Comparison of ENCODE assay signal across 1 cellular context in the genomic region with DNA sequence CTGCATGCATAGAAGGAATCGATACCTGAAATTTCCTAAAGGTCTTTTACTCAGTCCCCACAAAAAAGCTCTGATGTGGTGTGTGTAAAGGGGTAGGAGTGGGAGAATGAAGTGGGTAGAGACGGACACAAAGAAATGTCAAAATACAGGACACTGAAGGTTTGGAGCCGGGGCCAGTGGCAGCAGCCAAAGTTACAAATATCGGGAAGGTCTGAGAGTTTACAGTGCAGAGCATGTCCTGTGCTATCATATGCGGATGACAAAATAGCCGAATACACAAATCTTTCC.
A peak's percentile ranks its signal among the peaks of the same experiment; 100 is the strongest.
TF ChIP-seq lines count a peak whose summit lies in the region.

No MANE protein-coding gene starts in this region.

TF ChIP-seq in GM12878, 131 proteins besides CTCF, POLR2A, EP300 and RAD21 (continued from another document):
- TF ChIP-seq SIN3A (IDR thresholded peaks at IDR 0.05; ENCODE audit: low read depth, low read length), result no peak
- no peak; the same call in 1 of the 2 replicates for TF ChIP-seq RFX5 (IDR thresholded peaks at IDR 0.05; ENCODE audit: low read depth, low read length)
- no peak for TF ChIP-seq SMAD5 (IDR thresholded peaks at IDR 0.05; ENCODE audit: low read depth)
- TF ChIP-seq POLR2AphosphoS5 (IDR thresholded peaks at IDR 0.05; ENCODE audit: low read length), result no peak
- TF ChIP-seq, protein P1, sequence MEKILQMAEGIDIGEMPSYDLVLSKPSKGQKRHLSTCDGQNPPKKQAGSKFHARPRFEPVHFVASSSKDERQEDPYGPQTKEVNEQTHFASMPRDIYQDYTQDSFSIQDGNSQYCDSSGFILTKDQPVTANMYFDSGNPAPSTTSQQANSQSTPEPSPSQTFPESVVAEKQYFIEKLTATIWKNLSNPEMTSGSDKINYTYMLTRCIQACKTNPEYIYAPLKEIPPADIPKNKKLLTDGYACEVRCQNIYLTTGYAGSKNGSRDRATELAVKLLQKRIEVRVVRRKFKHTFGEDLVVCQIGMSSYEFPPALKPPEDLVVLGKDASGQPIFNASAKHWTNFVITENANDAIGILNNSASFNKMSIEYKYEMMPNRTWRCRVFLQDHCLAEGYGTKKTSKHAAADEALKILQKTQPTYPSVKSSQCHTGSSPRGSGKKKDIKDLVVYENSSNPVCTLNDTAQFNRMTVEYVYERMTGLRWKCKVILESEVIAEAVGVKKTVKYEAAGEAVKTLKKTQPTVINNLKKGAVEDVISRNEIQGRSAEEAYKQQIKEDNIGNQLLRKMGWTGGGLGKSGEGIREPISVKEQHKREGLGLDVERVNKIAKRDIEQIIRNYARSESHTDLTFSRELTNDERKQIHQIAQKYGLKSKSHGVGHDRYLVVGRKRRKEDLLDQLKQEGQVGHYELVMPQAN (conservative IDR thresholded peaks at IDR 0.05), result peak; percentile 94; the same call in 1 of the 2 replicates
- TF ChIP-seq BRCA1 (IDR thresholded peaks at IDR 0.05; ENCODE audit: low read depth, low read length), result no peak
- TF ChIP-seq NBN (IDR thresholded peaks at IDR 0.05), result no peak
- no peak for TF ChIP-seq CREB1 (IDR thresholded peaks at IDR 0.05; ENCODE audit: low read depth)
- TF ChIP-seq, protein P2, sequence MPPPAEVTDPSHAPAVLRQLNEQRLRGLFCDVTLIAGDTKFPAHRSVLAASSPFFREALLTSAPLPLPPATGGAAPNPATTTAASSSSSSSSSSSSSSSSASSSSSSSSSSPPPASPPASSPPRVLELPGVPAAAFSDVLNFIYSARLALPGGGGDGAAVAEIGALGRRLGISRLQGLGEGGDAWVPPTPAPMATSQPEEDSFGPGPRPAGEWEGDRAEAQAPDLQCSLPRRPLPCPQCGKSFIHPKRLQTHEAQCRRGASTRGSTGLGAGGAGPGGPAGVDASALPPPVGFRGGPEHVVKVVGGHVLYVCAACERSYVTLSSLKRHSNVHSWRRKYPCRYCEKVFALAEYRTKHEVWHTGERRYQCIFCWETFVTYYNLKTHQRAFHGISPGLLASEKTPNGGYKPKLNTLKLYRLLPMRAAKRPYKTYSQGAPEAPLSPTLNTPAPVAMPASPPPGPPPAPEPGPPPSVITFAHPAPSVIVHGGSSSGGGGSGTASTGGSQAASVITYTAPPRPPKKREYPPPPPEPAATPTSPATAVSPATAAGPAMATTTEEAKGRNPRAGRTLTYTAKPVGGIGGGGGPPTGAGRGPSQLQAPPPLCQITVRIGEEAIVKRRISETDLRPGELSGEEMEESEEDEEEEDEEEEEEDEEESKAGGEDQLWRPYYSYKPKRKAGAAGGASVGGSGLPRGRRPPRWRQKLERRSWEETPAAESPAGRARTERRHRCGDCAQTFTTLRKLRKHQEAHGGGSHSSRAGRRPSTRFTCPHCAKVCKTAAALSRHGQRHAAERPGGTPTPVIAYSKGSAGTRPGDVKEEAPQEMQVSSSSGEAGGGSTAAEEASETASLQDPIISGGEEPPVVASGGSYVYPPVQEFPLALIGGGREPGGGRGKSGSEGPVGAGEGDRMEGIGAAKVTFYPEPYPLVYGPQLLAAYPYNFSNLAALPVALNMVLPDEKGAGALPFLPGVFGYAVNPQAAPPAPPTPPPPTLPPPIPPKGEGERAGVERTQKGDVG (CRISPR knock-in tag; IDR thresholded peaks at IDR 0.05), result no peak
- TF ChIP-seq KAT2A (conservative IDR thresholded peaks at IDR 0.05; ENCODE audit: control insufficient read depth, low read depth, low read length), result no peak
- TF ChIP-seq NFIC (IDR thresholded peaks at IDR 0.05; ENCODE audit: low read depth, low read length), result no peak
- TF ChIP-seq, protein P3, sequence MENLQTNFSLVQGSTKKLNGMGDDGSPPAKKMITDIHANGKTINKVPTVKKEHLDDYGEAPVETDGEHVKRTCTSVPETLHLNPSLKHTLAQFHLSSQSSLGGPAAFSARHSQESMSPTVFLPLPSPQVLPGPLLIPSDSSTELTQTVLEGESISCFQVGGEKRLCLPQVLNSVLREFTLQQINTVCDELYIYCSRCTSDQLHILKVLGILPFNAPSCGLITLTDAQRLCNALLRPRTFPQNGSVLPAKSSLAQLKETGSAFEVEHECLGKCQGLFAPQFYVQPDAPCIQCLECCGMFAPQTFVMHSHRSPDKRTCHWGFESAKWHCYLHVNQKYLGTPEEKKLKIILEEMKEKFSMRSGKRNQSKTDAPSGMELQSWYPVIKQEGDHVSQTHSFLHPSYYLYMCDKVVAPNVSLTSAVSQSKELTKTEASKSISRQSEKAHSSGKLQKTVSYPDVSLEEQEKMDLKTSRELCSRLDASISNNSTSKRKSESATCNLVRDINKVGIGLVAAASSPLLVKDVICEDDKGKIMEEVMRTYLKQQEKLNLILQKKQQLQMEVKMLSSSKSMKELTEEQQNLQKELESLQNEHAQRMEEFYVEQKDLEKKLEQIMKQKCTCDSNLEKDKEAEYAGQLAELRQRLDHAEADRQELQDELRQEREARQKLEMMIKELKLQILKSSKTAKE (IDR thresholded peaks at IDR 0.05; ENCODE audit: low read depth, poor library complexity, severe bottlenecking), result peak; percentile 49
- TF ChIP-seq, protein P4, sequence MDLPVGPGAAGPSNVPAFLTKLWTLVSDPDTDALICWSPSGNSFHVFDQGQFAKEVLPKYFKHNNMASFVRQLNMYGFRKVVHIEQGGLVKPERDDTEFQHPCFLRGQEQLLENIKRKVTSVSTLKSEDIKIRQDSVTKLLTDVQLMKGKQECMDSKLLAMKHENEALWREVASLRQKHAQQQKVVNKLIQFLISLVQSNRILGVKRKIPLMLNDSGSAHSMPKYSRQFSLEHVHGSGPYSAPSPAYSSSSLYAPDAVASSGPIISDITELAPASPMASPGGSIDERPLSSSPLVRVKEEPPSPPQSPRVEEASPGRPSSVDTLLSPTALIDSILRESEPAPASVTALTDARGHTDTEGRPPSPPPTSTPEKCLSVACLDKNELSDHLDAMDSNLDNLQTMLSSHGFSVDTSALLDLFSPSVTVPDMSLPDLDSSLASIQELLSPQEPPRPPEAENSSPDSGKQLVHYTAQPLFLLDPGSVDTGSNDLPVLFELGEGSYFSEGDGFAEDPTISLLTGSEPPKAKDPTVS (IDR thresholded peaks at IDR 0.05; ENCODE audit: low read depth, low read length), result no peak
- TF ChIP-seq POU2F2 (IDR thresholded peaks at IDR 0.05; ENCODE audit: borderline replicate concordance, low read depth, low read length), result no peak
- TF ChIP-seq PML (IDR thresholded peaks at IDR 0.05; ENCODE audit: low read length), result 0 out of 2 replicates have a peak, but pooled peaks have one; percentile 23
- TF ChIP-seq, protein P5, sequence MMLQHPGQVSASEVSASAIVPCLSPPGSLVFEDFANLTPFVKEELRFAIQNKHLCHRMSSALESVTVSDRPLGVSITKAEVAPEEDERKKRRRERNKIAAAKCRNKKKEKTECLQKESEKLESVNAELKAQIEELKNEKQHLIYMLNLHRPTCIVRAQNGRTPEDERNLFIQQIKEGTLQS (IDR thresholded peaks at IDR 0.05; ENCODE audit: borderline replicate concordance, extremely low read depth, low read depth, low read length), result no peak
- no peak for TF ChIP-seq MTA2 (IDR thresholded peaks at IDR 0.05; ENCODE audit: low read depth)
- no peak for TF ChIP-seq BCL11A (IDR thresholded peaks at IDR 0.05; ENCODE audit: low read depth, low read length)
- TF ChIP-seq, protein P6, sequence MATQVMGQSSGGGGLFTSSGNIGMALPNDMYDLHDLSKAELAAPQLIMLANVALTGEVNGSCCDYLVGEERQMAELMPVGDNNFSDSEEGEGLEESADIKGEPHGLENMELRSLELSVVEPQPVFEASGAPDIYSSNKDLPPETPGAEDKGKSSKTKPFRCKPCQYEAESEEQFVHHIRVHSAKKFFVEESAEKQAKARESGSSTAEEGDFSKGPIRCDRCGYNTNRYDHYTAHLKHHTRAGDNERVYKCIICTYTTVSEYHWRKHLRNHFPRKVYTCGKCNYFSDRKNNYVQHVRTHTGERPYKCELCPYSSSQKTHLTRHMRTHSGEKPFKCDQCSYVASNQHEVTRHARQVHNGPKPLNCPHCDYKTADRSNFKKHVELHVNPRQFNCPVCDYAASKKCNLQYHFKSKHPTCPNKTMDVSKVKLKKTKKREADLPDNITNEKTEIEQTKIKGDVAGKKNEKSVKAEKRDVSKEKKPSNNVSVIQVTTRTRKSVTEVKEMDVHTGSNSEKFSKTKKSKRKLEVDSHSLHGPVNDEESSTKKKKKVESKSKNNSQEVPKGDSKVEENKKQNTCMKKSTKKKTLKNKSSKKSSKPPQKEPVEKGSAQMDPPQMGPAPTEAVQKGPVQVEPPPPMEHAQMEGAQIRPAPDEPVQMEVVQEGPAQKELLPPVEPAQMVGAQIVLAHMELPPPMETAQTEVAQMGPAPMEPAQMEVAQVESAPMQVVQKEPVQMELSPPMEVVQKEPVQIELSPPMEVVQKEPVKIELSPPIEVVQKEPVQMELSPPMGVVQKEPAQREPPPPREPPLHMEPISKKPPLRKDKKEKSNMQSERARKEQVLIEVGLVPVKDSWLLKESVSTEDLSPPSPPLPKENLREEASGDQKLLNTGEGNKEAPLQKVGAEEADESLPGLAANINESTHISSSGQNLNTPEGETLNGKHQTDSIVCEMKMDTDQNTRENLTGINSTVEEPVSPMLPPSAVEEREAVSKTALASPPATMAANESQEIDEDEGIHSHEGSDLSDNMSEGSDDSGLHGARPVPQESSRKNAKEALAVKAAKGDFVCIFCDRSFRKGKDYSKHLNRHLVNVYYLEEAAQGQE (IDR thresholded peaks at IDR 0.05; ENCODE audit: low read depth, low read length), result 0 out of 2 replicates have a peak, but pooled peaks have one; percentile 4
- no peak for TF ChIP-seq ZBED1 (IDR thresholded peaks at IDR 0.05; ENCODE audit: borderline replicate concordance)
